In genomic region chr6:35260642-35261570, GRCh38 we compare ENCODE assay signal across 8 cellular contexts. TPM values are rescaled to one million over a fixed set of nuclear protein-coding genes. Genes with fewer than 3 reads are reported as not detected.
DNase-seq lines count a peak whose midpoint lies in the region; ATAC-seq and TF ChIP-seq lines count a peak whose summit lies in the region.

No MANE protein-coding gene starts in this region.

- H3K27ac ChIP-seq in SU-DHL-6 (ENCODE audit: low read depth, low read length): peak overlapping the region; percentile 72
- peak overlapping the region; percentile 93 to 99 (median 96) for H3K27ac ChIP-seq in gastrocnemius medialis

- no peaks in the 10 kb centered on the region for H4K20me1 ChIP-seq in SU-DHL-6 (ENCODE audit: low read depth, low read length)

- no peaks in the 10 kb centered on the region for H3K9me2 ChIP-seq in SU-DHL-6 (replicated peaks; ENCODE audit: insufficient read depth, low read length)

- in situ Hi-C loops in gastrocnemius medialis (cut with MboI; ENCODE audit: low sequenced_read_pairs in 4 of 4): no loop called here

- H3K9me3 ChIP-seq in SU-DHL-6 (ENCODE audit: insufficient read depth, low read length): no peaks in the 10 kb centered on the region
- H3K9me3 ChIP-seq in gastrocnemius medialis: no peaks in the 10 kb centered on the region

- H3K36me3 ChIP-seq in H7 (replicated peaks; ENCODE audit: control insufficient read depth, insufficient read depth, low read length) (no peaks in the 10 kb centered on the region), SU-DHL-6 (ENCODE audit: low read length) (no peaks in the 10 kb centered on the region), gastrocnemius medialis (no peaks in the 10 kb centered on the region)

- peaks cover 18% of the 10 kb centered on the region for H3F3A ChIP-seq in SU-DHL-6 (ENCODE audit: insufficient read depth)

- TF ChIP-seq CTCF in SU-DHL-6 (IDR thresholded peaks at IDR 0.05; ENCODE audit: insufficient read depth, low read length, poor library complexity, severe bottlenecking) (no peak), fibroblast of mammary gland (conservative IDR thresholded peaks at IDR 0.05; ENCODE audit: control insufficient read depth, insufficient read depth, low read depth, low read length) (no peak), gastrocnemius medialis (IDR thresholded peaks at IDR 0.05 in 4 of 5, conservative IDR thresholded peaks at IDR 0.05 in 1 of 5) (no peak)

- H3K27me3 ChIP-seq in H7 (ENCODE audit: control insufficient read depth, insufficient read depth, low read length): no peaks in the 10 kb centered on the region
- no peaks in the 10 kb centered on the region for H3K27me3 ChIP-seq in SU-DHL-6 (ENCODE audit: low read length)
- no peaks in the 10 kb centered on the region for H3K27me3 ChIP-seq in gastrocnemius medialis

- no peak for TF ChIP-seq POLR2A in gastrocnemius medialis (IDR thresholded peaks at IDR 0.05)

- ATAC-seq in gastrocnemius medialis (no peak), HG02571 (IDR thresholded peaks at IDR 0.05; ENCODE audit: unreplicated experiment) (no peak)

- peak overlapping the region; percentile 86 for H3K9ac ChIP-seq in SU-DHL-6 (ENCODE audit: low read length)

- DNase-seq in H7: no peak
- peak; percentile 8 for DNase-seq in fibroblast of mammary gland (ENCODE audit: low read depth)
- DNase-seq in gastrocnemius medialis: no peak
- no peak for DNase-seq in NCI-H526 treated with DMSO at 0.1 percent for 48 hours (lab: John Stamatoyannopoulos, UW)
- no peak for DNase-seq in NCI-H1694 treated with DMSO at 0.1 percent for 48 hours (lab: John Stamatoyannopoulos, UW)
- no peak for DNase-seq in NCI-H2227 treated with DMSO at 0.1 percent for 48 hours (lab: John Stamatoyannopoulos, UW)

- H3K4me1 ChIP-seq in gastrocnemius medialis: peaks cover 43 to 62% of the 10 kb centered on the region in 2 donors

- peak overlapping the region; percentile 77 for H3K4me2 ChIP-seq in SU-DHL-6 (ENCODE audit: low read depth, low read length, poor library complexity, severe bottlenecking)

- H2AFZ ChIP-seq in SU-DHL-6 (ENCODE audit: low read depth, low read length, severe bottlenecking): no peak overlapping the region

- intact Hi-C loops in gastrocnemius medialis (cut with DNase I; ENCODE audit: low total_unique reads): loop anchor here (5.0 to 10.0 kb wide), 2 partner anchors 474 to 869 kb away; partner anchors contain the start of genes ARMC12 and NUDT3

- H3K79me2 ChIP-seq in SU-DHL-6 (ENCODE audit: insufficient read depth, low read length): peaks cover 48% of the 10 kb centered on the region

- H3K4me3 ChIP-seq in H7 (ENCODE audit: insufficient read depth, low read depth, low read length) (peak overlapping the region; percentile 84), SU-DHL-6 (ENCODE audit: insufficient read depth, low read length, poor library complexity, severe bottlenecking) (peak overlapping the region; percentile 72), fibroblast of mammary gland (ENCODE audit: control insufficient read depth, low read depth, low read length) (peak overlapping the region; percentile 95), gastrocnemius medialis (peak overlapping the region; percentile 74 to 90 (median 86))

RNA-seq across cellular contexts. Expression of gene ZNF76, which starts 1.4 kb away (rescaled TPM):
- total RNA-seq in H7 (2014; rRNA removed; shearing (Covaris generic)): 13.8 and 17.2 TPM in 2 replicates
- total RNA-seq in gastrocnemius medialis: 10 to 100 TPM; 26.1 to 35.2 (median 27.5) TPM

RNA-seq across cellular contexts. Expression of gene DEF6, which starts 36.7 kb away (rescaled TPM):
- total RNA-seq in H7 (2014; rRNA removed; shearing (Covaris generic)): 6.5 and 10.1 TPM in 2 replicates
- total RNA-seq in gastrocnemius medialis: 1 to 10 TPM in 1 of 4 donors, under 1 TPM in 3; 0.15 to 2.9 (median 0.68) TPM

RNA-seq across cellular contexts. Expression of gene SCUBE3, which starts 47.1 kb away (rescaled TPM):
- 0.45 and 0.70 TPM in 2 replicates for total RNA-seq in H7 (2014; rRNA removed; shearing (Covaris generic))
- under 1 TPM in 2 of 4 donors, not detected in 2; 0.05 to 0.07 TPM for total RNA-seq in gastrocnemius medialis
